Comparison of ENCODE assay signal across 1 cellular context in the genomic region with DNA sequence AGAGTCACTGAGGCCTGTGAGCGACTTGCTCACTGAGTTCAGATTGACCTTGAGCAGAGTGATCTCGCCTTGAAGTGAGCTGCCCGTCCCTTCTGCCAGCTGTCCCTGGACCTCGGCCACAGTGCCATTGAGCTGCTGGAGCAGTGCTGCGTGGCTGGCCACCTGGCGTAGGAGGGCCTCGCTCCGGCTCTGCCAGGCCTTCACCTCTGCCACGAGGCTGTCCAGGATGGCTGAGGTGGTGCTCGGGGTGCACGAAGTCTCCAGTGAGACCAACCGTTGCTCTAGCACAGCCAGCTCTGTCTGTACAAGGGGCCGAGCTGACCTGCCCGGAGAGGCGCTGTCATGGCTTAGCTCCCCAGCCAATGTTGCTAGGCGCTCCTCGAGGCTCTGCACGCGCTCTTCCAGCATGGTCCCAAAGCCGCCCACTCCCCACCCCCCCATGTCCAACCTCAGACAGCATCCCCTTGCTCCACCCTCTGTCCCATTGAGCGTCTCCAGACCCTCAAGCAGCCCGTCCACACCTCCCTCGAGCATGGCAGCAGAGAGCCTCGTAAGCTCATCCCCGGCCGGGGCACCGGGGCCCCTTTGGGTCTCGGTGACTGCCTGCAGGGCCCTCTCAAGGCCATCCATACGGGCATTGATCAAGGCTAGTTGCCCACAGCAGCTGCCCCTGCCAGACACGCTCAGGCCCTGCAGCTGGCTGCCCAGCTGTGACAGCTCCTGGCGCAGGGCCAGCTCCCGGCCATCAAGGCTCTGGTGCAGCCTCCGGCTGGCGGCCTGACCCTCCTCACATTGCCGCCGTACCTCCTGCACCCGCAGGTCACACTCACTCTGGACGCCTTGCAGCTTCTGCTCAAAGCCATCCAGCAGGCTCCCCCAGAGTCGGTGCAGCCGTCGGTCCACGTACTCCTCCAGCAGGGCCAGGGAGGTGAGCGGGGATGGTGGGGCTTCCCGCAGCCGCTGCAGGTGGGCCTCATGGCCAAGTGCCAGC.
TF ChIP-seq lines count a peak whose summit lies in the region.

No MANE protein-coding gene starts in this region.

TF ChIP-seq in HepG2, 621 proteins besides CTCF, POLR2A, EP300 and RAD21 (continues in another document):
- TF ChIP-seq ZNF772 (CRISPR knock-in tag; IDR thresholded peaks at IDR 0.05) (no peak), CCAR2 (optimal IDR thresholded peaks at IDR 0.05; ENCODE audit: low read depth, low read length) (no peak), KDM2A (CRISPR knock-in tag; IDR thresholded peaks at IDR 0.05; ENCODE audit: borderline replicate concordance, low read depth) (peak; percentile 35), HOXA5 (CRISPR knock-in tag; IDR thresholded peaks at IDR 0.05) (no peak), ZNF556 (CRISPR knock-in tag; IDR thresholded peaks at IDR 0.05; ENCODE audit: borderline replicate concordance) (no peak), ZNF326 (CRISPR knock-in tag; IDR thresholded peaks at IDR 0.05; ENCODE audit: borderline replicate concordance) (no peak), ZNF274 (CRISPR knock-in tag; IDR thresholded peaks at IDR 0.05) (0 out of 2 replicates have a peak, but pooled peaks have one; percentile 46), AGO2 (optimal IDR thresholded peaks at IDR 0.05; ENCODE audit: low read depth, low read length) (peak; percentile 68), NFIB (CRISPR knock-in tag; IDR thresholded peaks at IDR 0.05; ENCODE audit: borderline replicate concordance) (peak; percentile 85; the same call in 1 of the 2 replicates), FOXP1 (IDR thresholded peaks at IDR 0.05) (no peak), FOXP1 (CRISPR knock-in tag; IDR thresholded peaks at IDR 0.05) (no peak), ZFX (CRISPR knock-in tag; IDR thresholded peaks at IDR 0.05; ENCODE audit: low read depth) (peak; percentile 38), CBX1 (IDR thresholded peaks at IDR 0.05; ENCODE audit: low read depth) (no peak), NFKB2 (CRISPR knock-in tag; IDR thresholded peaks at IDR 0.05; ENCODE audit: borderline replicate concordance) (peak; percentile 22; the same call in 1 of the 2 replicates), ZNF530 (CRISPR knock-in tag; IDR thresholded peaks at IDR 0.05; ENCODE audit: low read depth) (no peak), ATAD3A (CRISPR knock-in tag; IDR thresholded peaks at IDR 0.05) (peak; percentile 10; the same call in 1 of the 2 replicates), ZNF20 (CRISPR knock-in tag; IDR thresholded peaks at IDR 0.05) (no peak), ZNF24 (IDR thresholded peaks at IDR 0.05) (no peak), ZNF543 (CRISPR knock-in tag; IDR thresholded peaks at IDR 0.05) (no peak), ZNF230 (CRISPR knock-in tag; IDR thresholded peaks at IDR 0.05) (no peak), TCF12 (IDR thresholded peaks at IDR 0.05) (no peak), TCF12 (CRISPR knock-in tag; IDR thresholded peaks at IDR 0.05) (no peak), ZNF572 (CRISPR knock-in tag; IDR thresholded peaks at IDR 0.05) (no peak), ZSCAN21 (CRISPR knock-in tag; IDR thresholded peaks at IDR 0.05; ENCODE audit: borderline replicate concordance) (0 out of 2 replicates have a peak, but pooled peaks have one; percentile 37), HNRNPL (IDR thresholded peaks at IDR 0.05; ENCODE audit: low read depth, low read length) (0 out of 2 replicates have a peak, but pooled peaks have one; percentile 15), ZNF850 (CRISPR knock-in tag; conservative IDR thresholded peaks at IDR 0.05) (no peak), HOXA3 (CRISPR knock-in tag; IDR thresholded peaks at IDR 0.05) (0 out of 2 replicates have a peak, but pooled peaks have one; percentile 16), SP4 (CRISPR knock-in tag; IDR thresholded peaks at IDR 0.05) (peak; percentile 40; the same call in 1 of the 2 replicates), POGZ (CRISPR knock-in tag; IDR thresholded peaks at IDR 0.05) (no peak)
- TF ChIP-seq, protein P1, sequence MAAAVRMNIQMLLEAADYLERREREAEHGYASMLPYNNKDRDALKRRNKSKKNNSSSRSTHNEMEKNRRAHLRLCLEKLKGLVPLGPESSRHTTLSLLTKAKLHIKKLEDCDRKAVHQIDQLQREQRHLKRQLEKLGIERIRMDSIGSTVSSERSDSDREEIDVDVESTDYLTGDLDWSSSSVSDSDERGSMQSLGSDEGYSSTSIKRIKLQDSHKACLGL (CRISPR knock-in tag; IDR thresholded peaks at IDR 0.05) = peak; percentile 6
- TF ChIP-seq, protein P2, sequence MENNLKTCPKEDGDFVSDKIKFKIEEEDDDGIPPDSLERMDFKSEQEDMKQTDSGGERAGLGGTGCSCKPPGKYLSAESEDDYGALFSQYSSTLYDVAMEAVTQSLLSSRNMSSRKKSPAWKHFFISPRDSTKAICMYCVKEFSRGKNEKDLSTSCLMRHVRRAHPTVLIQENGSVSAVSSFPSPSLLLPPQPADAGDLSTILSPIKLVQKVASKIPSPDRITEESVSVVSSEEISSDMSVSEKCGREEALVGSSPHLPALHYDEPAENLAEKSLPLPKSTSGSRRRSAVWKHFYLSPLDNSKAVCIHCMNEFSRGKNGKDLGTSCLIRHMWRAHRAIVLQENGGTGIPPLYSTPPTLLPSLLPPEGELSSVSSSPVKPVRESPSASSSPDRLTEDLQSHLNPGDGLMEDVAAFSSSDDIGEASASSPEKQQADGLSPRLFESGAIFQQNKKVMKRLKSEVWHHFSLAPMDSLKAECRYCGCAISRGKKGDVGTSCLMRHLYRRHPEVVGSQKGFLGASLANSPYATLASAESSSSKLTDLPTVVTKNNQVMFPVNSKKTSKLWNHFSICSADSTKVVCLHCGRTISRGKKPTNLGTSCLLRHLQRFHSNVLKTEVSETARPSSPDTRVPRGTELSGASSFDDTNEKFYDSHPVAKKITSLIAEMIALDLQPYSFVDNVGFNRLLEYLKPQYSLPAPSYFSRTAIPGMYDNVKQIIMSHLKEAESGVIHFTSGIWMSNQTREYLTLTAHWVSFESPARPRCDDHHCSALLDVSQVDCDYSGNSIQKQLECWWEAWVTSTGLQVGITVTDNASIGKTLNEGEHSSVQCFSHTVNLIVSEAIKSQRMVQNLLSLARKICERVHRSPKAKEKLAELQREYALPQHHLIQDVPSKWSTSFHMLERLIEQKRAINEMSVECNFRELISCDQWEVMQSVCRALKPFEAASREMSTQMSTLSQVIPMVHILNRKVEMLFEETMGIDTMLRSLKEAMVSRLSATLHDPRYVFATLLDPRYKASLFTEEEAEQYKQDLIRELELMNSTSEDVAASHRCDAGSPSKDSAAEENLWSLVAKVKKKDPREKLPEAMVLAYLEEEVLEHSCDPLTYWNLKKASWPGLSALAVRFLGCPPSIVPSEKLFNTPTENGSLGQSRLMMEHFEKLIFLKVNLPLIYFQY (CRISPR knock-in tag; IDR thresholded peaks at IDR 0.05; ENCODE audit: borderline replicate concordance) = no peak
- TF ChIP-seq, protein P3, sequence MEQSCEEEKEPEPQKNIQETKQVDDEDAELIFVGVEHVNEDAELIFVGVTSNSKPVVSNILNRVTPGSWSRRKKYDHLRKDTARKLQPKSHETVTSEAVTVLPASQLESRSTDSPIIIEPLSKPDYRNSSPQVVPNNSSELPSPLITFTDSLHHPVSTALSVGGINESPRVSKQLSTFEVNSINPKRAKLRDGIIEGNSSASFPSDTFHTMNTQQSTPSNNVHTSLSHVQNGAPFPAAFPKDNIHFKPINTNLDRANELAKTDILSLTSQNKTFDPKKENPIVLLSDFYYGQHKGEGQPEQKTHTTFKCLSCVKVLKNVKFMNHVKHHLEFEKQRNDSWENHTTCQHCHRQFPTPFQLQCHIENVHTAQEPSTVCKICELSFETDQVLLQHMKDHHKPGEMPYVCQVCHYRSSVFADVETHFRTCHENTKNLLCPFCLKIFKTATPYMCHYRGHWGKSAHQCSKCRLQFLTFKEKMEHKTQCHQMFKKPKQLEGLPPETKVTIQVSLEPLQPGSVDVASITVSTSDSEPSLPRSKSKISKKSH (CRISPR knock-in tag; IDR thresholded peaks at IDR 0.05; ENCODE audit: borderline replicate concordance) = peak; percentile 46; the same call in 1 of the 2 replicates
- TF ChIP-seq, protein P4, sequence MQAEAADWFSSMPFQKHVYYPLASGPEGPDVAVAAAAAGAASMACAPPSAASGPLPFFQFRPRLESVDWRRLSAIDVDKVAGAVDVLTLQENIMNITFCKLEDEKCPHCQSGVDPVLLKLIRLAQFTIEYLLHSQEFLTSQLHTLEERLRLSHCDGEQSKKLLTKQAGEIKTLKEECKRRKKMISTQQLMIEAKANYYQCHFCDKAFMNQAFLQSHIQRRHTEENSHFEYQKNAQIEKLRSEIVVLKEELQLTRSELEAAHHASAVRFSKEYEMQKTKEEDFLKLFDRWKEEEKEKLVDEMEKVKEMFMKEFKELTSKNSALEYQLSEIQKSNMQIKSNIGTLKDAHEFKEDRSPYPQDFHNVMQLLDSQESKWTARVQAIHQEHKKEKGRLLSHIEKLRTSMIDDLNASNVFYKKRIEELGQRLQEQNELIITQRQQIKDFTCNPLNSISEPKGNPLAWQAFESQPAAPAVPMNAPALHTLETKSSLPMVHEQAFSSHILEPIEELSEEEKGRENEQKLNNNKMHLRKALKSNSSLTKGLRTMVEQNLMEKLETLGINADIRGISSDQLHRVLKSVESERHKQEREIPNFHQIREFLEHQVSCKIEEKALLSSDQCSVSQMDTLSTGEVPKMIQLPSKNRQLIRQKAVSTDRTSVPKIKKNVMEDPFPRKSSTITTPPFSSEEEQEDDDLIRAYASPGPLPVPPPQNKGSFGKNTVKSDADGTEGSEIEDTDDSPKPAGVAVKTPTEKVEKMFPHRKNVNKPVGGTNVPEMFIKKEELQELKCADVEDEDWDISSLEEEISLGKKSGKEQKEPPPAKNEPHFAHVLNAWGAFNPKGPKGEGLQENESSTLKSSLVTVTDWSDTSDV (CRISPR knock-in tag; IDR thresholded peaks at IDR 0.05) = 0 out of 2 replicates have a peak, but pooled peaks have one; percentile 22
- TF ChIP-seq, protein P5, sequence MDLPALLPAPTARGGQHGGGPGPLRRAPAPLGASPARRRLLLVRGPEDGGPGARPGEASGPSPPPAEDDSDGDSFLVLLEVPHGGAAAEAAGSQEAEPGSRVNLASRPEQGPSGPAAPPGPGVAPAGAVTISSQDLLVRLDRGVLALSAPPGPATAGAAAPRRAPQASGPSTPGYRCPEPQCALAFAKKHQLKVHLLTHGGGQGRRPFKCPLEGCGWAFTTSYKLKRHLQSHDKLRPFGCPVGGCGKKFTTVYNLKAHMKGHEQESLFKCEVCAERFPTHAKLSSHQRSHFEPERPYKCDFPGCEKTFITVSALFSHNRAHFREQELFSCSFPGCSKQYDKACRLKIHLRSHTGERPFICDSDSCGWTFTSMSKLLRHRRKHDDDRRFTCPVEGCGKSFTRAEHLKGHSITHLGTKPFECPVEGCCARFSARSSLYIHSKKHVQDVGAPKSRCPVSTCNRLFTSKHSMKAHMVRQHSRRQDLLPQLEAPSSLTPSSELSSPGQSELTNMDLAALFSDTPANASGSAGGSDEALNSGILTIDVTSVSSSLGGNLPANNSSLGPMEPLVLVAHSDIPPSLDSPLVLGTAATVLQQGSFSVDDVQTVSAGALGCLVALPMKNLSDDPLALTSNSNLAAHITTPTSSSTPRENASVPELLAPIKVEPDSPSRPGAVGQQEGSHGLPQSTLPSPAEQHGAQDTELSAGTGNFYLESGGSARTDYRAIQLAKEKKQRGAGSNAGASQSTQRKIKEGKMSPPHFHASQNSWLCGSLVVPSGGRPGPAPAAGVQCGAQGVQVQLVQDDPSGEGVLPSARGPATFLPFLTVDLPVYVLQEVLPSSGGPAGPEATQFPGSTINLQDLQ (CRISPR knock-in tag; IDR thresholded peaks at IDR 0.05) = 0 out of 2 replicates have a peak, but pooled peaks have one; percentile 15
- TF ChIP-seq, protein P6, sequence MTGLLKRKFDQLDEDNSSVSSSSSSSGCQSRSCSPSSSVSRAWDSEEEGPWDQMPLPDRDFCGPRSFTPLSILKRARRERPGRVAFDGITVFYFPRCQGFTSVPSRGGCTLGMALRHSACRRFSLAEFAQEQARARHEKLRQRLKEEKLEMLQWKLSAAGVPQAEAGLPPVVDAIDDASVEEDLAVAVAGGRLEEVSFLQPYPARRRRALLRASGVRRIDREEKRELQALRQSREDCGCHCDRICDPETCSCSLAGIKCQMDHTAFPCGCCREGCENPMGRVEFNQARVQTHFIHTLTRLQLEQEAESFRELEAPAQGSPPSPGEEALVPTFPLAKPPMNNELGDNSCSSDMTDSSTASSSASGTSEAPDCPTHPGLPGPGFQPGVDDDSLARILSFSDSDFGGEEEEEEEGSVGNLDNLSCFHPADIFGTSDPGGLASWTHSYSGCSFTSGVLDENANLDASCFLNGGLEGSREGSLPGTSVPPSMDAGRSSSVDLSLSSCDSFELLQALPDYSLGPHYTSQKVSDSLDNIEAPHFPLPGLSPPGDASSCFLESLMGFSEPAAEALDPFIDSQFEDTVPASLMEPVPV (CRISPR knock-in tag; IDR thresholded peaks at IDR 0.05) = peak; percentile 16; the same call in 1 of the 2 replicates
- TF ChIP-seq, protein P7, sequence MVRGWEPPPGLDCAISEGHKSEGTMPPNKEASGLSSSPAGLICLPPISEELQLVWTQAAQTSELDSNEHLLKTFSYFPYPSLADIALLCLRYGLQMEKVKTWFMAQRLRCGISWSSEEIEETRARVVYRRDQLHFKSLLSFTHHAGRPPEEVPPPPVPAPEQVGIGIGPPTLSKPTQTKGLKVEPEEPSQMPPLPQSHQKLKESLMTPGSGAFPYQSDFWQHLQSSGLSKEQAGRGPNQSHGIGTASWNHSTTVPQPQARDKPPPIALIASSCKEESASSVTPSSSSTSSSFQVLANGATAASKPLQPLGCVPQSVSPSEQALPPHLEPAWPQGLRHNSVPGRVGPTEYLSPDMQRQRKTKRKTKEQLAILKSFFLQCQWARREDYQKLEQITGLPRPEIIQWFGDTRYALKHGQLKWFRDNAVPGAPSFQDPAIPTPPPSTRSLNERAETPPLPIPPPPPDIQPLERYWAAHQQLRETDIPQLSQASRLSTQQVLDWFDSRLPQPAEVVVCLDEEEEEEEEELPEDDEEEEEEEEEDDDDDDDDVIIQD (CRISPR knock-in tag; IDR thresholded peaks at IDR 0.05; ENCODE audit: low read depth) = no peak
- TF ChIP-seq, protein P8, sequence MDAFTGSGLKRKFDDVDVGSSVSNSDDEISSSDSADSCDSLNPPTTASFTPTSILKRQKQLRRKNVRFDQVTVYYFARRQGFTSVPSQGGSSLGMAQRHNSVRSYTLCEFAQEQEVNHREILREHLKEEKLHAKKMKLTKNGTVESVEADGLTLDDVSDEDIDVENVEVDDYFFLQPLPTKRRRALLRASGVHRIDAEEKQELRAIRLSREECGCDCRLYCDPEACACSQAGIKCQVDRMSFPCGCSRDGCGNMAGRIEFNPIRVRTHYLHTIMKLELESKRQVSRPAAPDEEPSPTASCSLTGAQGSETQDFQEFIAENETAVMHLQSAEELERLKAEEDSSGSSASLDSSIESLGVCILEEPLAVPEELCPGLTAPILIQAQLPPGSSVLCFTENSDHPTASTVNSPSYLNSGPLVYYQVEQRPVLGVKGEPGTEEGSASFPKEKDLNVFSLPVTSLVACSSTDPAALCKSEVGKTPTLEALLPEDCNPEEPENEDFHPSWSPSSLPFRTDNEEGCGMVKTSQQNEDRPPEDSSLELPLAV (CRISPR knock-in tag; conservative IDR thresholded peaks at IDR 0.05; ENCODE audit: low read depth) = no peak
- TF ChIP-seq, protein P9, sequence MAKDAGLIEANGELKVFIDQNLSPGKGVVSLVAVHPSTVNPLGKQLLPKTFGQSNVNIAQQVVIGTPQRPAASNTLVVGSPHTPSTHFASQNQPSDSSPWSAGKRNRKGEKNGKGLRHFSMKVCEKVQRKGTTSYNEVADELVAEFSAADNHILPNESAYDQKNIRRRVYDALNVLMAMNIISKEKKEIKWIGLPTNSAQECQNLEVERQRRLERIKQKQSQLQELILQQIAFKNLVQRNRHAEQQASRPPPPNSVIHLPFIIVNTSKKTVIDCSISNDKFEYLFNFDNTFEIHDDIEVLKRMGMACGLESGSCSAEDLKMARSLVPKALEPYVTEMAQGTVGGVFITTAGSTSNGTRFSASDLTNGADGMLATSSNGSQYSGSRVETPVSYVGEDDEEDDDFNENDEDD (CRISPR knock-in tag; IDR thresholded peaks at IDR 0.05; ENCODE audit: borderline replicate concordance) = 0 out of 2 replicates have a peak, but pooled peaks have one; percentile 9
